In genomic region chr5:149667084-149667826, GRCh38 we compare ENCODE assay signal across 1 cellular context.
TF ChIP-seq lines count a peak whose summit lies in the region.

No MANE protein-coding gene starts in this region.

TF ChIP-seq in GM12878, 131 proteins besides CTCF, POLR2A, EP300 and RAD21 (continued from another document):
- TF ChIP-seq SMC3 (IDR thresholded peaks at IDR 0.05; ENCODE audit: borderline replicate concordance, low read length), result peak; percentile 81
